Comparison of ENCODE assay signal across 1 cellular context in the genomic region with DNA sequence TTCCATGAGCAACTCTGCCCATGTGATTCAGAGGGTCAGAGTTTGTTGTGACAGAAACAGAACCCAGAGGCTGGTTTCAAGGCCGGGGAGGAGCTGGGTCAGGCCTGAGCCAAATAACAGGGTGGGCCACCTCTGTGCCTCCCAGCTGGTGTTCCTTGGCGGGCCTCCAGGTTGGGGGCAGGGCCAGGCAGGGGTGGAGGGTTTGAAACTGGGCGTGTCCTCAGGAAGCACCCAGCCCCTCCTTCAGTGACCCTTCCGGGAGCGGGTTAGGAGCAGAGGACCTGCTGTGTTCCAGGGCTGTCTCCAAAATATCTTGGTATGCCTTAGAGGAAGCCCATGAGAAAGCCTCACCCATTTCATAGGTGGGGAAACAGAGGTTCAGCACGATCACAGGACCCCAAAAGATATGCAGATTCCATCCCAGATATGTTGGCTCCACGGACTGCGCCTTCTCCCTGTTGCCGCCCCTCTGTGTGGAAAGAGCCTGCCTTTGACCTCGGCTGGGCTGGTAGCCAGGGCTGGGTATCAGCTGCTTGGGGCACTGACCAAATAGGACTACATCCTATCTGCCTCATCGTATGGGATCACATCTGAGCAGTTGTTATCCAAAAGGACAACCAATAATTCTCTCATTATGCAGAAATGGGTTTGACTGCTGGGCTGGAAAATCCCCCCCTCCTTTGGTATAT.
TF ChIP-seq lines count a peak whose summit lies in the region.

No MANE protein-coding gene starts in this region.

TF ChIP-seq in K562, 482 proteins besides CTCF, POLR2A, EP300 and RAD21:
- no peak for TF ChIP-seq SAFB (IDR thresholded peaks at IDR 0.05; ENCODE audit: borderline replicate concordance, low read depth, low read length)
- peak; percentile 53 for TF ChIP-seq NFIC (IDR thresholded peaks at IDR 0.05)
- no peak for TF ChIP-seq ZNF764 (CRISPR knock-in tag; IDR thresholded peaks at IDR 0.05; ENCODE audit: low read depth)
